ENCODE assay signal across 8 cellular contexts in the genomic region with DNA sequence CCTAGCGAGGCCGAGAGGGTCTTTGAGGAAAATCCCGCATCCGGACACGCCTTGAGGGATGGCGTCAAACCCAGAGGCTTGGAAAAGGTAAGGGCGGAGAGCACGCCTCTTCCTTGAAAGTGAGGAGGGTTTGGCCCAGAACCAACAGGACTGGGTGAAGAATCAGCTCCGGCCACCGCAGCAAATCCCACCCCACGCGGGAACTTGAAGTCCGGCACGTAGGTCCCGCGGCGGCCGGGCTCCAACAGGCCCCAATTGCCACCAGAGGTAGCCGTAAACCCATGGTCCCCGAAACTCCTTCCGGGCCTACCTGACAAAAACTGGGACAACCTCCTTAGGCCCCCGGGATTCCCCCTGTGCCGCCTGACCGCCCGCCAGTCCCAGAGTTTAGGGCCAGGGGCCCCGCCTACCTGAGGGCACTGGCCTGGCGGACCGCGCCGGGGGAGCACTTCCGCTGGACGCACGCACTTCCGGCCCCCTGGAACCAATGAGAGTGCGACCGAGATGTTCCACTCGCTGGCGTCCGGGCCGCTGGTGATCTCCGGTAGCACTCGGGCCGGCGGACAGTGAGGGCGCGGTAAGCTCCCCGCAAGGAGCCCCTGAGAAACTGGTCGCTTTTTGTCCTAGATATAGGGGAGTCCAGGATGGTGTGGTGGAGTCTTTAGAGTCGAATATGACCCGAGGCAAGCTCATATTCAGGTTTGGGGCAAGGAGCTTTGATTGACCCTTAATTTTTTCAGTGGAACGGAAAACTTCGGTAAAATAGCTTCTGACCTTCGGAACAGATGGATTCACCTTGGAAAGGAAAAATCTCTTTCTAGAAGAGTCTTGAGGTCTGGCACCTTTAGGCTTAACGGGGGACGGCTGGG. TPM values are rescaled to one million over a fixed set of nuclear protein-coding genes. Genes with fewer than 3 reads are reported as not detected.
DNase-seq lines count a peak whose midpoint lies in the region; ATAC-seq and TF ChIP-seq lines count a peak whose summit lies in the region.

Gene LZIC (minus strand): TSS at position 453 of the 869 bp plus-strand sequence. CDS start 6,772 bp downstream, outside the sequence.
Gene NMNAT1 (plus strand): TSS at position 537 of the 869 bp plus-strand sequence. CDS start 28,599 bp downstream, outside the sequence.

- no peak for TF ChIP-seq CTCF in epithelial cell of proximal tubule (conservative IDR thresholded peaks at IDR 0.05; ENCODE audit: low read depth, low read length)

- DNase-seq in DMS 273 (lab: John Stamatoyannopoulos, UW; ENCODE audit: unreplicated experiment) (peak; percentile 98), HuH-7 (ENCODE audit: low spot score) (peak; percentile 78), OCI-M1 (lab: John Stamatoyannopoulos, UW) (peak; percentile 95), activated T-cell treated with anti-CD3 and anti-CD28 coated beads for 4 hours (peak; percentile 79), epithelial cell of proximal tubule (ENCODE audit: low read depth) (peak; percentile 54), mucosa of gallbladder (ENCODE audit: low spot score) (peak; percentile 93)
- peak; percentile 79 to 81 for DNase-seq in stimulated activated CD8-positive, alpha-beta memory T cell treated with anti-CD3 and anti-CD28 coated beads, Interleukin-4, amount 100 ng/mL, for 1 hour (ENCODE audit: low read depth in 2 of 2, low spot score in 1 of 2)

- ATAC-seq in GM21526 (IDR thresholded peaks at IDR 0.05; ENCODE audit: low FRiP score, unreplicated experiment) = peak; percentile 86

- H3K4me3 ChIP-seq in epithelial cell of proximal tubule (ENCODE audit: low read depth, low read length) = peak within 1 kb of the TSS; percentile 98

RNA-seq across cellular contexts. Expression of gene LZIC, which starts in this region (rescaled TPM):
- total RNA-seq in epithelial cell of proximal tubule = 20.6 and 23.3 TPM in 2 replicates
- 39.1 TPM for total RNA-seq in mucosa of gallbladder

RNA-seq across cellular contexts. Expression of gene NMNAT1, which starts in this region (rescaled TPM):
- total RNA-seq in epithelial cell of proximal tubule (2.2 and 5.6 TPM in 2 replicates), mucosa of gallbladder (13.7 TPM)

Comparison
In these comparisons a context has a peak if more than half of its experiments do, and no peak if none do; other contexts are left out.
1. Peak in every context shown above with its lines: DNase-seq, ATAC-seq and H3K4me3 ChIP-seq.